Comparison of ENCODE assay signal across 8 cellular contexts in genomic region chr18:59899298-59900221, GRCh38. TPM values are rescaled to one million over a fixed set of nuclear protein-coding genes. Genes with fewer than 3 reads are reported as not detected.
DNase-seq lines count a peak whose midpoint lies in the region; ATAC-seq and TF ChIP-seq lines count a peak whose summit lies in the region.

Gene PMAIP1 (plus strand): TSS chr18:59899996. CDS start chr18:59900178, 182 bp downstream.

- peak within 1 kb of the TSS; percentile 99 to 100 for H3K27ac Mint-ChIP-seq in activated naive CD4-positive, alpha-beta T cell treated with anti-CD3 and anti-CD28 coated beads, Interleukin-2, amount 50 U/mL, for 72 hours

- H3K9me3 ChIP-seq in upper lobe of right lung: no peaks in the 10 kb centered on the region

- peak within 1 kb of the TSS; percentile 82 for H3K27ac ChIP-seq in upper lobe of right lung

- H3K27me3 ChIP-seq in upper lobe of right lung: peaks cover 4% of the 10 kb centered on the region

- DNase-seq in NCI-H128 (lab: John Stamatoyannopoulos, UW; ENCODE audit: unreplicated experiment) (peak; percentile 95), SKM-1 treated with dmso at 0.1 percent for 144 hours (lab: John Stamatoyannopoulos, UW; ENCODE audit: unreplicated experiment) (peak; percentile 84), Right ventricle myocardium inferior (ENCODE audit: missing footprints) (peak; percentile 92), pons (ENCODE audit: low spot score) (peak; percentile 61), upper lobe of right lung (peak; percentile 93)
- DNase-seq in activated naive CD4-positive, alpha-beta T cell treated with anti-CD3 and anti-CD28 coated beads, Interleukin-2, amount 50 U/mL, for 72 hours (ENCODE audit: low spot score in 2 of 2): peak; percentile 86 to 92

- peak within 1 kb of the TSS; percentile 77 for H3K4me3 ChIP-seq in upper lobe of right lung

- H3K4me1 ChIP-seq in upper lobe of right lung: no peaks in the 10 kb centered on the region

- ATAC-seq in HG02678 (IDR thresholded peaks at IDR 0.05; ENCODE audit: unreplicated experiment) (peak; percentile 72), Right ventricle myocardium inferior (peak; percentile 96), upper lobe of right lung (peak; percentile 97)
- ATAC-seq in activated naive CD4-positive, alpha-beta T cell treated with anti-CD3 and anti-CD28 coated beads, Interleukin-2, amount 50 U/mL, for 72 hours: peak; percentile 74 to 79

- no peak for TF ChIP-seq CTCF in upper lobe of right lung (IDR thresholded peaks at IDR 0.05)

- intact Hi-C loops in Right ventricle myocardium inferior (cut with DNase I): no loop called here
- intact Hi-C loops in upper lobe of right lung (cut with DNase I): no loop called here

- H3K36me3 ChIP-seq in upper lobe of right lung: no peaks in the 10 kb centered on the region

- peak; percentile 100 for TF ChIP-seq POLR2A in GM10847 (IDR thresholded peaks at IDR 0.05; ENCODE audit: extremely low read depth, insufficient read length)

- H3K36me3 Mint-ChIP-seq in activated naive CD4-positive, alpha-beta T cell treated with anti-CD3 and anti-CD28 coated beads, Interleukin-2, amount 50 U/mL, for 72 hours: peaks cover 40 to 45% of the 10 kb centered on the region in 2 donors

- H3K9me3 Mint-ChIP-seq in activated naive CD4-positive, alpha-beta T cell treated with anti-CD3 and anti-CD28 coated beads, Interleukin-2, amount 50 U/mL, for 72 hours: no peaks in the 10 kb centered on the region

RNA-seq across cellular contexts. Expression of gene PMAIP1, which starts in this region (rescaled TPM):
- total RNA-seq in activated naive CD4-positive, alpha-beta T cell treated with anti-CD3 and anti-CD28 coated beads, Interleukin-2, amount 50 U/mL, for 72 hours: 100 to 1,000 TPM in 1 of 2 donors, 10 to 100 TPM in 1; 52.6 to 105 TPM
- 0.49 TPM for total RNA-seq in Right ventricle myocardium inferior
- 3.1 TPM for total RNA-seq in upper lobe of right lung

Comparison
In these comparisons a context has a peak if more than half of its experiments do, and no peak if none do; other contexts are left out.
1. Peak in every context shown above with its lines: DNase-seq, ATAC-seq, H3K4me3 ChIP-seq and H3K27ac ChIP-seq.
2. RNA of gene PMAIP1 (total RNA-seq): 52.6 to 105 TPM in activated naive CD4-positive, alpha-beta T cell treated with anti-CD3 and anti-CD28 coated beads, Interleukin-2, amount 50 U/mL, for 72 hours; 3.1 TPM in upper lobe of right lung (single experiment) and 0.49 TPM in Right ventricle myocardium inferior (single experiment); every median in the first group is over 10 times any median in the second.
3. Peak in DNase-seq and ATAC-seq in Right ventricle myocardium inferior; RNA of the gene not detected or under 1 TPM.